ENCODE assay signal across 8 cellular contexts in the genomic region with DNA sequence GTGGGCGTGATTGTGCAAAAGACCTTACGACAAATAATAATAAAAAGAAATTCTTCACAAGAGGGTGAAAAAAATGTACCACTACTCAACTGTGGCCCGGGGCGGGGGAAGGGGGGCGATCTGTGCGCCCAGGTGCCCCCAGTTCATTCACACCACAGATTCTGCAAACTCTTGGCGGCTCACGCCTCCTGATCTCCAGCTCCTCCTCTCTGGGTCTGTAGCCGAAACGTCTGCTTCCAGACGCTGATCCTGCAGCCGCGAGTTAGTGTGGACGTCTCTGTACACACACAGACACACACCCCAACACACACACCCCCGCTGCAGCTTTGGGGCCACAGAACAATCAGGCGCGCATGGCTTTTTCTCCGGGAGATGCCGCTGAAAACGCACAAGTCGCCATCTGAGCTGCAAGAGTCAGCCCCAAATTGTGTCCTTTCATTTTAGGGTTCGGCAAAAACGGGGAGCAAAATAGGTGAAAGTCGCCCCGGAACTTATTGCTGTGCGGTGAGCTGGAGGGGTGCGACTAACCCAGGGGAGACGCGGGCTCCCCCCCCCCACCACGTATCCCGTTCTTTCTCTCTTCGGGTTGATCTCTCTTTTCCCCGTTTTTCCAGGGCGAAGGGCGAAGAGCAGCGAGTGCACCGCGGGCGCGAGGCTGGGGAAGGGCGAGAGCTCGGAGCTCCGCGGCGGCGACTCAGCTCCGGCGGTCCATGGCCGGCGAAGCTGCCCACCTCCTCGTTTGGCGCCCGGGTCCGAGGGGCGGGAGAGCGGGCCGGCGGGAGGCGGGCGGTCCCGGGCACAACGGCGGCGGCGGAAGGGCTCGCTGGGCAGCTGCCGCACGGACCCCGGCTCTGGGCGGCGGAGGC. TPM values are rescaled to one million over a fixed set of nuclear protein-coding genes. Genes with fewer than 3 reads are reported as not detected.
DNase-seq lines count a peak whose midpoint lies in the region; ATAC-seq and TF ChIP-seq lines count a peak whose summit lies in the region.

No MANE protein-coding gene starts in this region.

- no peaks in the 10 kb centered on the region for H3K9me3 ChIP-seq in MG63

- TF ChIP-seq CTCF in astrocyte of the spinal cord (IDR thresholded peaks at IDR 0.05; ENCODE audit: low read depth, low read length) = no peak
- TF ChIP-seq CTCF in kidney epithelial cell (IDR thresholded peaks at IDR 0.05; ENCODE audit: insufficient read depth, low read length, poor library complexity, severe bottlenecking) = no peak

- H3K27me3 Mint-ChIP-seq in stimulated activated naive CD8-positive, alpha-beta T cell treated with anti-CD3 and anti-CD28 coated beads, Interleukin-15, amount 100 ng/mL, for 72 hours = peaks cover 96% of the 10 kb centered on the region

- peak overlapping the region; percentile 83 to 85 for H3K4me3 Mint-ChIP-seq in stimulated activated naive CD8-positive, alpha-beta T cell treated with anti-CD3 and anti-CD28 coated beads, Interleukin-15, amount 100 ng/mL, for 72 hours

- in situ Hi-C loops in G401 (cut with HindIII; ENCODE audit: low sequenced_read_pairs) = no loop called here
- in situ Hi-C loops in astrocyte of the spinal cord (cut with HindIII; ENCODE audit: low sequenced_read_pairs) = loop anchor here (25.0 kb wide), 1 partner anchor 600 kb away; no protein-coding TSS in a partner anchor

- H3K36me3 ChIP-seq in MG63 (no peaks in the 10 kb centered on the region), kidney epithelial cell (ENCODE audit: control insufficient read depth, insufficient read depth, low read length) (no peaks in the 10 kb centered on the region)

- H3K4me1 Mint-ChIP-seq in stimulated activated naive CD8-positive, alpha-beta T cell treated with anti-CD3 and anti-CD28 coated beads, Interleukin-15, amount 100 ng/mL, for 72 hours = peaks cover 69% of the 10 kb centered on the region

- H3K4me3 ChIP-seq in MG63 (peak overlapping the region; percentile 76), astrocyte of the spinal cord (ENCODE audit: low read depth, low read length) (peak overlapping the region; percentile 73), kidney epithelial cell (ENCODE audit: low read depth, low read length) (peak overlapping the region; percentile 70)

- H3K27ac Mint-ChIP-seq in stimulated activated naive CD8-positive, alpha-beta T cell treated with anti-CD3 and anti-CD28 coated beads, Interleukin-15, amount 100 ng/mL, for 72 hours = peak overlapping the region in 1 of 2 donors; percentile 7

- H3K27me3 ChIP-seq in MG63 (no peaks in the 10 kb centered on the region), kidney epithelial cell (ENCODE audit: control insufficient read depth, insufficient read depth, low read length) (no peaks in the 10 kb centered on the region)

- no peaks in the 10 kb centered on the region for H3K9me3 Mint-ChIP-seq in stimulated activated naive CD8-positive, alpha-beta T cell treated with anti-CD3 and anti-CD28 coated beads, Interleukin-15, amount 100 ng/mL, for 72 hours

- peak; percentile 5 for ATAC-seq in stimulated activated naive CD8-positive, alpha-beta T cell treated with anti-CD3 and anti-CD28 coated beads, Interleukin-15, amount 100 ng/mL, for 72 hours
- ATAC-seq in HG03175 (IDR thresholded peaks at IDR 0.05; ENCODE audit: unreplicated experiment) = no peak
- no peak for ATAC-seq in GM18858 (IDR thresholded peaks at IDR 0.05; ENCODE audit: unreplicated experiment)

- DNase-seq in G401 (ENCODE audit: low spot score) (peak; percentile 43), MG63 (peak; percentile 60), astrocyte of the spinal cord (ENCODE audit: low read depth, low spot score) (peak; percentile 76), kidney epithelial cell (ENCODE audit: low read depth) (no peak), NCI-H1048 (lab: John Stamatoyannopoulos, UW) (no peak)
- peak; percentile 16 to 26 for DNase-seq in stimulated activated naive CD8-positive, alpha-beta T cell treated with anti-CD3 and anti-CD28 coated beads, Interleukin-15, amount 100 ng/mL, for 72 hours

RNA-seq across cellular contexts. Expression of a gene that starts 0.5 kb away (rescaled TPM):
- 16.4 and 18.4 TPM in 2 replicates for total RNA-seq in G401 (2014; rRNA removed; shearing (Covaris generic))
- total RNA-seq in MG63 (2014; rRNA removed; shearing (Covaris generic); ENCODE audit: low replicate concordance) = 14.2 and 21.7 TPM in 2 replicates
- total RNA-seq in kidney epithelial cell = 10.7 and 16.4 TPM in 2 replicates

Comparison
In these comparisons a context has a peak if more than half of its experiments do, and no peak if none do; other contexts are left out.
1. DNase-seq: peak in G401 (single experiment), MG63 (single experiment), astrocyte of the spinal cord (single experiment) and stimulated activated naive CD8-positive, alpha-beta T cell treated with anti-CD3 and anti-CD28 coated beads, Interleukin-15, amount 100 ng/mL, for 72 hours (2 of 2); none in kidney epithelial cell (single experiment) and NCI-H1048 (single experiment).
2. Peak in every context shown above with its lines, with median percentiles within 50 percentile points of each other: H3K4me3 ChIP-seq.